7 cellular contexts compared by ENCODE assay signal in genomic region chr10:63735305-63735704, GRCh38.
"Had no signal": no experiment of that assay in that cellular context is flagged by ENCODE, and none has a peak within 500 bp of the region (broad histone marks: within the 10 kb centered on the region; RNA-seq: fewer than 3 reads in every experiment).

No MANE protein-coding gene starts in this region.

- H3K4me3 ChIP-seq: GM23338 had no signal

- DNase-seq: H9, HCEC 1CT, HFFc6, KBM-7 had no signal

- ATAC-seq: GM23338, HepG2 had no signal

- H3K4me2 ChIP-seq: GM23338 had no signal

- H3K27ac ChIP-seq: HL-60 had no signal

- H2AFZ ChIP-seq: GM23338 had no signal
